ENCODE assay signal across 1 cellular context in genomic region chr1:156897078-156897825, GRCh38.
A peak's percentile ranks its signal among the peaks of the same experiment; 100 is the strongest.
TF ChIP-seq lines count a peak whose summit lies in the region.

No MANE protein-coding gene starts in this region.

TF ChIP-seq in endothelial cell of umbilical vein, 7 proteins besides CTCF, POLR2A, EP300 and RAD21:
- TF ChIP-seq POLR2AphosphoS5 (IDR thresholded peaks at IDR 0.05; ENCODE audit: insufficient read depth, low read depth, low read length) (peak; percentile 3), FOS (IDR thresholded peaks at IDR 0.05; ENCODE audit: borderline replicate concordance, insufficient read depth, low read length) (peak; percentile 43), JUN (IDR thresholded peaks at IDR 0.05; ENCODE audit: borderline replicate concordance, insufficient read depth, insufficient read length, low read depth) (peak; percentile 16), EZH2 (IDR thresholded peaks at IDR 0.05; ENCODE audit: borderline replicate concordance, low read depth, low read length, severe bottlenecking) (no peak), MYC (IDR thresholded peaks at IDR 0.05; ENCODE audit: low read depth, low read length) (no peak)
